In the genomic region with DNA sequence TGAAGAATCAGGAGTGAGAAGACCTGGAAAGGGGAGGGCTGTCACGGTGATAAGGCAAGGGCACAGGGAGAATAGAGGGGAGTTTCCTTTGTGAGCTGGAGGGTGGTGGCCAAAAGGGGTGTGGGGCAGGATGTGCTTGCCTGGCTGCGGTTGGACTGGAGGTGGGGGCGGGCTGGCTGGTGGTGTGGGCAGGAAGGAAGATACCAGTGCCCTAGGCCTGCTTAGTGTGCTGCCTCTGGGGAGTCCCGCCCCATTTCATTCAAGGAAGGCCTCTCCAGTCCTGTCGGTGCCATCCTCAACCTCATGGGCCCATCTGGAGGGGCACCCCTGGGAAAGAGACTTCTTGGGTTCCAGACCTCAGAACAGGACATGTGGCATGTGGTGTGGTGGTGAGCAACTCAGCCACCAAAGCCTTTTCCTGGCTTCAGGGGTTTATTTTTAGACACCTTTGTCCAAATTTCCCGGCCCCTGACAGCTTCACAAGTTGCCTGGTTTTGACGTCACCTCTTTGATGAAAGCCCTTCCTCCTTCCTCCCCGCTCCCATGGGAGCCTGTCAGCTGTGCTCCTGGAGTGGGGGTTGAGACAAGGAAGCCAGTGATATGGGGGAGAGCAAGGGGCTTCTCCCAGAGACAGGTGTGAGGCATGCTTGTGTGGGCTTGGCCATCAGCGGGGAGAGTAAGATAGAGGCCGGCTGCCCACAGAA, we compare ENCODE assay signal across 9 cellular contexts. TPM values are rescaled to one million over a fixed set of nuclear protein-coding genes. Genes with fewer than 3 reads are reported as not detected.
DNase-seq lines count a peak whose midpoint lies in the region; ATAC-seq, FAIRE-seq and TF ChIP-seq lines count a peak whose summit lies in the region.
"Had no signal": no experiment of that assay in that cellular context is flagged by ENCODE, and none has a peak within 500 bp of the region (broad histone marks: within the 10 kb centered on the region; RNA-seq: fewer than 3 reads in every experiment).

No MANE protein-coding gene starts in this region.

- TF ChIP-seq CTCF in CD14-positive monocyte (IDR thresholded peaks at IDR 0.05) = no peak
- TF ChIP-seq CTCF in HFFc6 (IDR thresholded peaks at IDR 0.05) = no peak
- TF ChIP-seq CTCF in kidney (IDR thresholded peaks at IDR 0.05; ENCODE audit: borderline replicate concordance, extremely low read depth, insufficient read depth) = no peak

- peaks cover 33 to 34% of the 10 kb centered on the region in 2 donors for H3K36me3 ChIP-seq in kidney (ENCODE audit: control insufficient read depth in 1 of 2, insufficient read depth in 2 of 2, low read length in 2 of 2)

- no peaks in the 10 kb centered on the region for H3K9me3 ChIP-seq in kidney (ENCODE audit: control insufficient read depth in 1 of 2, low read length in 2 of 2)

- ATAC-seq in GM19395 (IDR thresholded peaks at IDR 0.05; ENCODE audit: unreplicated experiment) = no peak

- H3K36me3 Mint-ChIP-seq in CD14-positive monocyte (peaks cover 72 to 85% of the 10 kb centered on the region in 2 donors), HFFc6 (ENCODE audit: low read depth) (peaks cover 16% of the 10 kb centered on the region)

- DNase-seq in CD14-positive monocyte (ENCODE audit: low spot score) = no peak
- no peak for DNase-seq in HFFc6
- peak; percentile 80 for DNase-seq in SKM-1 treated with dmso at 0.1 percent for 144 hours (lab: John Stamatoyannopoulos, UW; ENCODE audit: unreplicated experiment)
- peak; percentile 62 for DNase-seq in activated naive CD4-positive, alpha-beta T cell treated with anti-CD3 and anti-CD28 coated beads, Interleukin-2, amount 50 U/mL, for 16 hours
- DNase-seq in kidney = peak; percentile 89
- peak; percentile 66 for DNase-seq in stimulated activated CD8-positive, alpha-beta memory T cell treated with anti-CD3 and anti-CD28 coated beads, Interleukin-15, amount 100 ng/mL, for 1 hour (ENCODE audit: low read depth)
- DNase-seq in NCI-H82 treated with DMSO at 0.1 percent for 48 hours (lab: John Stamatoyannopoulos, UW; ENCODE audit: unreplicated experiment) = no peak

- FAIRE-seq in kidney (lab: Jason Lieb, UNC) = no peak

- peaks cover 16 to 36% of the 10 kb centered on the region in 2 donors for H3K4me1 ChIP-seq in kidney (ENCODE audit: control insufficient read depth in 1 of 2, insufficient read depth in 1 of 2, low read depth in 1 of 2, low read length in 2 of 2)

- H3K4me3 Mint-ChIP-seq in CD14-positive monocyte (peak overlapping the region in 1 of 2 donors; percentile 44), HFFc6 (peak overlapping the region; percentile 43; the same call in 1 of the 2 replicates)

- H3K4me1 Mint-ChIP-seq in CD14-positive monocyte = peaks cover 52% of the 10 kb centered on the region
- H3K4me1 Mint-ChIP-seq in HFFc6 (ENCODE audit: low read depth) = peaks cover 42% of the 10 kb centered on the region

- H3K9ac ChIP-seq in kidney (ENCODE audit: low read length in 2 of 2) = peak overlapping the region in 1 of 2 donors; percentile 63

- H3K27ac ChIP-seq in kidney (ENCODE audit: low read depth in 2 of 2, low read length in 2 of 2) = peak overlapping the region; percentile 81 to 87
- H3K27ac ChIP-seq: epithelial cell of prostate had no signal

- H3K27ac Mint-ChIP-seq in CD14-positive monocyte (peak overlapping the region; percentile 70 to 91 (median 79)), HFFc6 (peak overlapping the region; percentile 82)

- H3K9me3 Mint-ChIP-seq in CD14-positive monocyte = no peaks in the 10 kb centered on the region
- H3K9me3 Mint-ChIP-seq in HFFc6 = no peaks in the 10 kb centered on the region

- H3K4me3 ChIP-seq in kidney (ENCODE audit: low read length in 2 of 2) = no peak overlapping the region

- H3K27me3 Mint-ChIP-seq in CD14-positive monocyte (ENCODE audit: low read depth in 3 of 3) = peaks cover 0 to 5% (median 3%) of the 10 kb centered on the region in 3 donors
- H3K27me3 Mint-ChIP-seq in HFFc6 (ENCODE audit: insufficient read depth) = peaks cover 1% of the 10 kb centered on the region

- intact Hi-C loops in CD14-positive monocyte (cut with micrococcal nuclease) = no loop called here
- intact Hi-C loops in kidney (cut with DNase I) = no loop called here

RNA-seq across cellular contexts. Expression of gene TEX264, which starts 15.6 kb away (rescaled TPM):
- polyA plus RNA-seq in CD14-positive monocyte (100 to 1,000 TPM in 1 of 2 donors, 10 to 100 TPM in 1; 80.8 to 108 TPM), kidney (ENCODE audit: insufficient read depth, low read depth, low replicate concordance) (208 TPM)
- 10 to 100 TPM; 39.2 to 56.3 (median 42.2) TPM for total RNA-seq in HFFc6 (2021; fragmentation: NEBNext Ultra II Directional; extraction: Animal tissue kit (Norgen Biotek cat#: 25700))
- total RNA-seq in kidney = 68.0 TPM

RNA-seq across cellular contexts. Expression of gene GRM2, which starts 20.2 kb away (rescaled TPM):
- polyA plus RNA-seq in CD14-positive monocyte (not detected), kidney (ENCODE audit: insufficient read depth, low read depth, low replicate concordance) (not detected)
- under 1 TPM in 1 of 6 experiments, not detected in 5; 0.02 TPM for total RNA-seq in HFFc6 (2021; fragmentation: NEBNext Ultra II Directional; extraction: Animal tissue kit (Norgen Biotek cat#: 25700))
- 0.57 TPM for total RNA-seq in kidney

Comparison
In these comparisons a context has a peak if more than half of its experiments do, and no peak if none do; other contexts are left out.
1. DNase-seq: peak in SKM-1 treated with dmso at 0.1 percent for 144 hours (single experiment), activated naive CD4-positive, alpha-beta T cell treated with anti-CD3 and anti-CD28 coated beads, Interleukin-2, amount 50 U/mL, for 16 hours (single experiment), kidney (single experiment) and stimulated activated CD8-positive, alpha-beta memory T cell treated with anti-CD3 and anti-CD28 coated beads, Interleukin-15, amount 100 ng/mL, for 1 hour (single experiment); none in CD14-positive monocyte (single experiment), HFFc6 (single experiment) and NCI-H82 treated with DMSO at 0.1 percent for 48 hours (single experiment).